ENCODE assay signal across 19 cellular contexts in genomic region chr16:85680352-85680944, GRCh38. TPM values are rescaled to one million over a fixed set of nuclear protein-coding genes. Genes with fewer than 3 reads are reported as not detected.
DNase-seq lines count a peak whose midpoint lies in the region; ATAC-seq and TF ChIP-seq lines count a peak whose summit lies in the region.
"Had no signal": no experiment of that assay in that cellular context is flagged by ENCODE, and none has a peak within 500 bp of the region (broad histone marks: within the 10 kb centered on the region; RNA-seq: fewer than 3 reads in every experiment).

No MANE protein-coding gene starts in this region.

- peaks cover 23% of the 10 kb centered on the region for H3K4me1 Mint-ChIP-seq in activated naive CD8-positive, alpha-beta T cell treated with anti-CD3 and anti-CD28 coated beads, Interleukin-2, amount 10 ng/mL, durations not matched to agents 7 days and 5 days
- H3K4me1 Mint-ChIP-seq in activated naive CD8-positive, alpha-beta T cell treated with anti-CD3 and anti-CD28 coated beads for 36 hours = peaks cover 9% of the 10 kb centered on the region
- H3K4me1 Mint-ChIP-seq in activated B cell treated with CpG ODN at 0.5 μM for 24 hours (peaks cover 18% of the 10 kb centered on the region), memory B cell (peaks cover 13% of the 10 kb centered on the region), type B pancreatic cell (ENCODE audit: unreplicated experiment) (peaks cover 8% of the 10 kb centered on the region)

- peak overlapping the region; percentile 34 for H3K27ac Mint-ChIP-seq in activated naive CD8-positive, alpha-beta T cell treated with anti-CD3 and anti-CD28 coated beads, Interleukin-2, amount 10 ng/mL, durations not matched to agents 7 days and 5 days
- no peak overlapping the region for H3K27ac Mint-ChIP-seq in activated naive CD8-positive, alpha-beta T cell treated with anti-CD3 and anti-CD28 coated beads for 36 hours
- H3K27ac Mint-ChIP-seq in activated B cell treated with CpG ODN at 0.5 μM for 24 hours = peak overlapping the region; percentile 59
- H3K27ac Mint-ChIP-seq in memory B cell = peak overlapping the region; percentile 8
- H3K27ac Mint-ChIP-seq in type B pancreatic cell = peak overlapping the region; percentile 48

- TF ChIP-seq CTCF in activated B cell treated with CpG ODN at 0.5 μM for 24 hours (IDR thresholded peaks at IDR 0.05) (no peak), type B pancreatic cell (conservative IDR thresholded peaks at IDR 0.05) (no peak)

- peaks cover 24% of the 10 kb centered on the region for H3K36me3 Mint-ChIP-seq in activated naive CD8-positive, alpha-beta T cell treated with anti-CD3 and anti-CD28 coated beads, Interleukin-2, amount 10 ng/mL, durations not matched to agents 7 days and 5 days
- H3K36me3 Mint-ChIP-seq in activated naive CD8-positive, alpha-beta T cell treated with anti-CD3 and anti-CD28 coated beads for 36 hours = peaks cover 9% of the 10 kb centered on the region
- H3K36me3 Mint-ChIP-seq in activated B cell treated with CpG ODN at 0.5 μM for 24 hours (ENCODE audit: low read depth) (peaks cover 5% of the 10 kb centered on the region), memory B cell (no peaks in the 10 kb centered on the region), type B pancreatic cell (peaks cover 12% of the 10 kb centered on the region)

- CTCF ChIA-PET in activated B cell treated with CpG ODN at 0.5 μM for 24 hours (lab: Charles Lee) = no interaction called here

- H3K4me3 Mint-ChIP-seq in activated naive CD8-positive, alpha-beta T cell treated with anti-CD3 and anti-CD28 coated beads, Interleukin-2, amount 10 ng/mL, durations not matched to agents 7 days and 5 days = no peak overlapping the region
- no peak overlapping the region for H3K4me3 Mint-ChIP-seq in activated naive CD8-positive, alpha-beta T cell treated with anti-CD3 and anti-CD28 coated beads for 36 hours
- H3K4me3 Mint-ChIP-seq in activated B cell treated with CpG ODN at 0.5 μM for 24 hours (peak overlapping the region; percentile 47), memory B cell (peak overlapping the region; percentile 56), type B pancreatic cell (no peak overlapping the region)
- H3K4me3 Mint-ChIP-seq: activated T-helper 1 cell treated with anti-CD3 and anti-CD28 coated beads, Interleukin-12 subunit alpha, Interleukin-12 subunit beta, Interleukin-2, Interleukin-4 antibody, amounts not matched to agents 30 ng/mL and 10 ng/mL and 1 ng/mL, durations not matched to agents 14 hours and 24 hours and 36 hours; nephron progenitor cell had no signal

- intact Hi-C loops in activated B cell treated with CpG ODN at 0.5 μM for 24 hours (cut with micrococcal nuclease) = loop anchor here (1.0 kb wide), 1 partner anchor 9 kb away; no protein-coding TSS in a partner anchor

- no peaks in the 10 kb centered on the region for H3K9me3 Mint-ChIP-seq in activated naive CD8-positive, alpha-beta T cell treated with anti-CD3 and anti-CD28 coated beads, Interleukin-2, amount 10 ng/mL, durations not matched to agents 7 days and 5 days
- H3K9me3 Mint-ChIP-seq in activated naive CD8-positive, alpha-beta T cell treated with anti-CD3 and anti-CD28 coated beads for 36 hours = no peaks in the 10 kb centered on the region
- H3K9me3 Mint-ChIP-seq in activated B cell treated with CpG ODN at 0.5 μM for 24 hours (no peaks in the 10 kb centered on the region), memory B cell (no peaks in the 10 kb centered on the region), type B pancreatic cell (no peaks in the 10 kb centered on the region)
- H3K9me3 Mint-ChIP-seq: activated T-helper 1 cell treated with anti-CD3 and anti-CD28 coated beads, Interleukin-12 subunit alpha, Interleukin-12 subunit beta, Interleukin-2, Interleukin-4 antibody, amounts not matched to agents 30 ng/mL and 10 ng/mL and 1 ng/mL, durations not matched to agents 14 hours and 24 hours and 36 hours; nephron progenitor cell had no signal

- H3K27me3 Mint-ChIP-seq in activated naive CD8-positive, alpha-beta T cell treated with anti-CD3 and anti-CD28 coated beads, Interleukin-2, amount 10 ng/mL, durations not matched to agents 7 days and 5 days = no peaks in the 10 kb centered on the region
- no peaks in the 10 kb centered on the region for H3K27me3 Mint-ChIP-seq in activated naive CD8-positive, alpha-beta T cell treated with anti-CD3 and anti-CD28 coated beads for 36 hours
- H3K27me3 Mint-ChIP-seq in activated B cell treated with CpG ODN at 0.5 μM for 24 hours (no peaks in the 10 kb centered on the region), memory B cell (no peaks in the 10 kb centered on the region), type B pancreatic cell (no peaks in the 10 kb centered on the region)

- POLR2A ChIA-PET in activated naive CD8-positive, alpha-beta T cell treated with anti-CD3 and anti-CD28 coated beads, Interleukin-2, amount 10 ng/mL, durations not matched to agents 7 days and 5 days (lab: Charles Lee) = no interaction called here
- POLR2A ChIA-PET in activated B cell treated with CpG ODN at 0.5 μM for 24 hours (lab: Charles Lee) = interaction anchor here (1.0 to 1.6 kb wide), 3 partner anchors 10 to 120 kb away, joined by 3 read pairs; no protein-coding TSS in a partner anchor

- DNase-seq in activated naive CD8-positive, alpha-beta T cell treated with anti-CD3 and anti-CD28 coated beads, Interleukin-2, amount 10 ng/mL, durations not matched to agents 7 days and 5 days = no peak
- DNase-seq in activated naive CD8-positive, alpha-beta T cell treated with anti-CD3 and anti-CD28 coated beads for 36 hours = no peak
- DNase-seq in activated B cell treated with CpG ODN at 0.5 μM for 24 hours (no peak), memory B cell (ENCODE audit: low spot score in 2 of 2) (peak; percentile 11 to 19), type B pancreatic cell (ENCODE audit: extremely low spot score, unreplicated experiment) (no peak)
- DNase-seq: COR-L47, dermis blood vessel endothelial cell, foreskin fibroblast, hippocampal formation, islet precursor cell, mesenchymal stem cell, NCI-H524 treated with DMSO at 0.1 percent for 48 hours, nephron progenitor cell, SW 1271, testis had no signal

- ATAC-seq in activated naive CD8-positive, alpha-beta T cell treated with anti-CD3 and anti-CD28 coated beads, Interleukin-2, amount 10 ng/mL, durations not matched to agents 7 days and 5 days (ENCODE audit: low read depth) = no peak
- ATAC-seq in activated B cell treated with CpG ODN at 0.5 μM for 24 hours (ENCODE audit: low read depth) = peak; percentile 90
- ATAC-seq in memory B cell (ENCODE audit: low read depth) = peak; percentile 88
- no peak for ATAC-seq in GM18511 (IDR thresholded peaks at IDR 0.05; ENCODE audit: unreplicated experiment)
- ATAC-seq in GM19397 (IDR thresholded peaks at IDR 0.05; ENCODE audit: unreplicated experiment) = no peak
- no peak for ATAC-seq in GM18861 (IDR thresholded peaks at IDR 0.05; ENCODE audit: unreplicated experiment)

RNA-seq across cellular contexts. Expression of gene GINS2, which starts 8.3 kb away (rescaled TPM):
- 10 to 100 TPM; 33.4 to 34.2 TPM for total RNA-seq in activated naive CD8-positive, alpha-beta T cell treated with anti-CD3 and anti-CD28 coated beads, Interleukin-2, amount 10 ng/mL, durations not matched to agents 7 days and 5 days
- 10 to 100 TPM; 71.5 to 74.1 TPM for total RNA-seq in activated naive CD8-positive, alpha-beta T cell treated with anti-CD3 and anti-CD28 coated beads for 36 hours
- total RNA-seq in activated B cell treated with CpG ODN at 0.5 μM for 24 hours = 6.0 and 6.8 TPM in 2 replicates
- total RNA-seq in type B pancreatic cell (ENCODE audit: low replicate concordance) = 13.7 and 39.9 TPM in 2 replicates

Comparison
In these comparisons a context has a peak if more than half of its experiments do, and no peak if none do; other contexts are left out.
1. ATAC-seq: peak in activated B cell treated with CpG ODN at 0.5 μM for 24 hours (single experiment) and memory B cell (single experiment); none in activated naive CD8-positive, alpha-beta T cell treated with anti-CD3 and anti-CD28 coated beads, Interleukin-2, amount 10 ng/mL, durations not matched to agents 7 days and 5 days (single experiment), GM18511 (single experiment), GM19397 (single experiment) and GM18861 (single experiment).
2. DNase-seq: peak in memory B cell (2 of 2); none in activated naive CD8-positive, alpha-beta T cell treated with anti-CD3 and anti-CD28 coated beads, Interleukin-2, amount 10 ng/mL, durations not matched to agents 7 days and 5 days (single experiment), activated naive CD8-positive, alpha-beta T cell treated with anti-CD3 and anti-CD28 coated beads for 36 hours (single experiment), activated B cell treated with CpG ODN at 0.5 μM for 24 hours (single experiment) and type B pancreatic cell (single experiment).
3. H3K4me3 Mint-ChIP-seq: peak in activated B cell treated with CpG ODN at 0.5 μM for 24 hours (single experiment) and memory B cell (single experiment); none in activated naive CD8-positive, alpha-beta T cell treated with anti-CD3 and anti-CD28 coated beads, Interleukin-2, amount 10 ng/mL, durations not matched to agents 7 days and 5 days (single experiment), activated naive CD8-positive, alpha-beta T cell treated with anti-CD3 and anti-CD28 coated beads for 36 hours (single experiment) and type B pancreatic cell (single experiment).